8 cellular contexts compared by ENCODE assay signal in genomic region chr5:168076561-168076991, GRCh38.
DNase-seq lines count a peak whose midpoint lies in the region; ATAC-seq and TF ChIP-seq lines count a peak whose summit lies in the region.

No MANE protein-coding gene starts in this region.

- H3K27me3 ChIP-seq in PC-3 (ENCODE audit: low read length): no peaks in the 10 kb centered on the region; the same call in 1 of the 2 replicates

- H3K36me3 Mint-ChIP-seq in glutamatergic neuron (ENCODE audit: unreplicated experiment): no peaks in the 10 kb centered on the region

- no peaks in the 10 kb centered on the region for H3K9me3 ChIP-seq in PC-3 (ENCODE audit: low read length)

- H3K4me3 Mint-ChIP-seq in glutamatergic neuron (ENCODE audit: unreplicated experiment): no peak overlapping the region

- no peak overlapping the region for H3K27ac ChIP-seq in PC-3 (ENCODE audit: low read length)

- H3K4me1 Mint-ChIP-seq in glutamatergic neuron (ENCODE audit: low read depth, unreplicated experiment): peaks cover 3% of the 10 kb centered on the region

- peaks cover 6% of the 10 kb centered on the region for H3K27me3 Mint-ChIP-seq in glutamatergic neuron (ENCODE audit: unreplicated experiment)

- POLR2A ChIA-PET in PC-3 (lab: Charles Lee; ENCODE audit: unreplicated experiment): no interaction called here

- no peak overlapping the region for H3K27ac Mint-ChIP-seq in glutamatergic neuron (ENCODE audit: unreplicated experiment)

- BruUV-seq in PC-3 (replicated peaks; lab: Mats Ljungman, UMichigan): no TSS peak

- intact Hi-C loops in PC-3 (cut with micrococcal nuclease): no loop called here

- H3K9ac ChIP-seq in PC-3 (ENCODE audit: low read length): no peak overlapping the region

- no peaks in the 10 kb centered on the region for H3F3A ChIP-seq in PC-3 (ENCODE audit: low read length, unreplicated experiment)

- ATAC-seq in GM21526 (IDR thresholded peaks at IDR 0.05; ENCODE audit: low FRiP score, unreplicated experiment) (peak; percentile 75), PC-3 (no peak), HG02571 (IDR thresholded peaks at IDR 0.05; ENCODE audit: unreplicated experiment) (no peak), HG03095 (IDR thresholded peaks at IDR 0.05; ENCODE audit: unreplicated experiment) (no peak)

- H3K9me2 ChIP-seq in PC-3 (replicated peaks; ENCODE audit: low read length): no peaks in the 10 kb centered on the region

- CTCF ChIA-PET in PC-3 (lab: Charles Lee): no interaction called here

- H3K79me2 ChIP-seq in PC-3 (ENCODE audit: low read length): no peaks in the 10 kb centered on the region

- no peak overlapping the region for H3K4me2 ChIP-seq in PC-3 (ENCODE audit: low read length)

- H3K4me1 ChIP-seq in PC-3 (ENCODE audit: insufficient read depth, low read length): no peaks in the 10 kb centered on the region

- H4K20me1 ChIP-seq in PC-3 (ENCODE audit: low read length): no peaks in the 10 kb centered on the region

- H3K4me3 ChIP-seq in PC-3 (ENCODE audit: low read length): no peak overlapping the region

- no peak overlapping the region for H2AFZ ChIP-seq in PC-3 (ENCODE audit: low read length)

- DNase-seq in AML-193 (lab: John Stamatoyannopoulos, UW) (peak; percentile 2 to 5), PC-3 (peak; percentile 25), glutamatergic neuron (peak; percentile 67), SIG-M5 treated with dmso at 0.1 percent for 504 hours (lab: John Stamatoyannopoulos, UW; ENCODE audit: unreplicated experiment) (no peak), NCI-H1417 treated with DMSO at 0.1 percent for 48 hours (lab: John Stamatoyannopoulos, UW) (no peak)

- no peaks in the 10 kb centered on the region for H3K36me3 ChIP-seq in PC-3 (ENCODE audit: low read depth, low read length)

- H3K9me3 Mint-ChIP-seq in glutamatergic neuron (ENCODE audit: unreplicated experiment): peaks cover 4% of the 10 kb centered on the region

- TF ChIP-seq CTCF in PC-3 (conservative IDR thresholded peaks at IDR 0.05; ENCODE audit: low read depth, low read length) (peak; percentile 60), glutamatergic neuron (IDR thresholded peaks at IDR 0.05; ENCODE audit: partially characterized antibody, unreplicated experiment) (peak; percentile 55)

Comparison
In these comparisons a context has a peak if more than half of its experiments do, and no peak if none do; other contexts are left out.
1. DNase-seq: peak in AML-193 (2 of 2), PC-3 (single experiment) and glutamatergic neuron (single experiment); none in SIG-M5 treated with dmso at 0.1 percent for 504 hours (single experiment) and NCI-H1417 treated with DMSO at 0.1 percent for 48 hours (single experiment).